2 cellular contexts compared by ENCODE assay signal in genomic region chr1:23546897-23547596, GRCh38.
TF ChIP-seq lines count a peak whose summit lies in the region.

No MANE protein-coding gene starts in this region.

TF ChIP-seq in IMR-90, 13 proteins besides CTCF, POLR2A, EP300 and RAD21:
- TF ChIP-seq FOS (IDR thresholded peaks at IDR 0.05; ENCODE audit: low read depth, low read length): no peak
- TF ChIP-seq ELK1 (IDR thresholded peaks at IDR 0.05; ENCODE audit: borderline replicate concordance, low read depth, low read length): no peak
- TF ChIP-seq RCOR1 (IDR thresholded peaks at IDR 0.05; ENCODE audit: insufficient replicate concordance, low read length): no peak
- TF ChIP-seq MXI1 (IDR thresholded peaks at IDR 0.05; ENCODE audit: borderline replicate concordance, low read depth, low read length): no peak
- TF ChIP-seq SMC3 (IDR thresholded peaks at IDR 0.05; ENCODE audit: low read depth, low read length): no peak
- TF ChIP-seq CHD1 (IDR thresholded peaks at IDR 0.05; ENCODE audit: low read depth, low read length): no peak
- TF ChIP-seq NFE2L2 (IDR thresholded peaks at IDR 0.05; ENCODE audit: low read depth, low read length): no peak
- no peak for TF ChIP-seq USF2 (IDR thresholded peaks at IDR 0.05; ENCODE audit: low read depth, low read length)
- no peak for TF ChIP-seq MAZ (IDR thresholded peaks at IDR 0.05; ENCODE audit: borderline replicate concordance, low read depth, low read length)
- no peak for TF ChIP-seq MAFK (IDR thresholded peaks at IDR 0.05; ENCODE audit: low read depth, low read length)
- no peak for TF ChIP-seq BHLHE40 (IDR thresholded peaks at IDR 0.05; ENCODE audit: low read depth, low read length)
- TF ChIP-seq RFX5 (IDR thresholded peaks at IDR 0.05; ENCODE audit: low read depth, low read length): no peak

TF ChIP-seq in endothelial cell of umbilical vein, 7 proteins besides CTCF, POLR2A, EP300 and RAD21:
- TF ChIP-seq FOS (IDR thresholded peaks at IDR 0.05; ENCODE audit: borderline replicate concordance, insufficient read depth, low read length) (no peak), GATA2 (IDR thresholded peaks at IDR 0.05; ENCODE audit: insufficient read depth, insufficient read length, low read depth, low read length) (no peak), EZH2 (IDR thresholded peaks at IDR 0.05; ENCODE audit: borderline replicate concordance, low read depth, low read length, severe bottlenecking) (no peak), MAX (IDR thresholded peaks at IDR 0.05; ENCODE audit: insufficient read depth, insufficient read length) (no peak), JUN (IDR thresholded peaks at IDR 0.05; ENCODE audit: borderline replicate concordance, insufficient read depth, insufficient read length, low read depth) (no peak)
